ENCODE assay signal across 5 cellular contexts in genomic region chr13:72456486-72456885, GRCh38.
"Had no signal": no experiment of that assay in that cellular context is flagged by ENCODE, and none has a peak within 500 bp of the region (broad histone marks: within the 10 kb centered on the region; RNA-seq: fewer than 3 reads in every experiment).

No MANE protein-coding gene starts in this region.

- DNase-seq: H9, HCEC 1CT, IMR-90 had no signal

- ATAC-seq: GM23338, K562 had no signal
